8 cellular contexts compared by ENCODE assay signal in the genomic region with DNA sequence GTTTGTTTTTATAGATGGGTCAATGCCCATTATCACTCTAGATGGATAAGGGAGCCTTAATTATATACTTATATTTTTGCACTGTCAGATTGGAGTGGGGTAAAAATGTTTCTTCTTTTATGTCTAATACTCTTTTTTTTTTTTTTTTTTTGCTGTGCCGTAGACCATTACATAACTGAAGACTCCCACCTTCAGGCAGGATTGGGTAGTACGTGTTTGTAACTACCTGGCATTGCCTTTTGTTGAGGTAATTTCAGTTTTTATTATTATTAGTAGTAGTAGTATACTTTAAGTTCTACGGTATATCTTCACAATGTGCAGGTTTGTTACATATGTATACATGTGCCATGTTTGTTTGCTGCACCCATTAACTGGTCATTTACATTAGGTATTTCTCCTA.
DNase-seq lines count a peak whose midpoint lies in the region; ATAC-seq, FAIRE-seq and TF ChIP-seq lines count a peak whose summit lies in the region.
"Not testable (repeated sequence)": the region's sequence is repeated elsewhere in the genome, so short reads cannot be mapped to it uniquely, and the experiment has no call there.

No MANE protein-coding gene starts in this region.

- not testable (repeated sequence) for H3K27me3 ChIP-seq in PC-3 (ENCODE audit: low read length); bronchial epithelial cell (ENCODE audit: control insufficient read depth, insufficient read depth, low read length); neutrophil

- not testable (repeated sequence) for H3K4me1 Mint-ChIP-seq in activated CD4-positive, alpha-beta T cell treated with anti-CD3 and anti-CD28 coated beads, Interleukin-2, amount 10 ng/mL, durations not matched to agents 7 days and 5 days

- H3K27me3 Mint-ChIP-seq in activated CD4-positive, alpha-beta T cell treated with anti-CD3 and anti-CD28 coated beads, Interleukin-2, amount 10 ng/mL, durations not matched to agents 7 days and 5 days = not testable (repeated sequence)

- H3K79me2 ChIP-seq in PC-3 (ENCODE audit: low read length) = not testable (repeated sequence)

- DNase-seq in A172 (ENCODE audit: low spot score) = peak; percentile 13
- peak; percentile 18 for DNase-seq in EH (ENCODE audit: low read depth)
- DNase-seq in HT-29 (ENCODE audit: low spot score) = peak; percentile 44
- DNase-seq in PC-3 = peak; percentile 28
- peak; percentile 67 for DNase-seq in activated CD4-positive, alpha-beta T cell treated with anti-CD3 and anti-CD28 coated beads, Interleukin-2, amount 10 ng/mL, durations not matched to agents 7 days and 5 days
- peak; percentile 13 for DNase-seq in bronchial epithelial cell (ENCODE audit: low read depth)
- not testable (repeated sequence) for DNase-seq in fibroblast of villous mesenchyme (ENCODE audit: low read depth)

- H4K20me1 ChIP-seq in PC-3 (ENCODE audit: low read length) = not testable (repeated sequence)

- H3K9ac ChIP-seq in PC-3 (ENCODE audit: low read length) = not testable (repeated sequence)

- H3K4me3 Mint-ChIP-seq in activated CD4-positive, alpha-beta T cell treated with anti-CD3 and anti-CD28 coated beads, Interleukin-2, amount 10 ng/mL, durations not matched to agents 7 days and 5 days = not testable (repeated sequence)

- H3K36me3 Mint-ChIP-seq in activated CD4-positive, alpha-beta T cell treated with anti-CD3 and anti-CD28 coated beads, Interleukin-2, amount 10 ng/mL, durations not matched to agents 7 days and 5 days (ENCODE audit: low read depth) = peaks cover 26% of the 10 kb centered on the region

- not testable (repeated sequence) for H3K4me1 ChIP-seq in PC-3 (ENCODE audit: insufficient read depth, low read length); neutrophil (ENCODE audit: control insufficient read depth in 1 of 2, insufficient read depth in 1 of 2, low read depth in 1 of 2, low read length in 1 of 2)

- H3K9me3 ChIP-seq in PC-3 (ENCODE audit: low read length); neutrophil: not testable (repeated sequence)

- H3K36me3 ChIP-seq in PC-3 (ENCODE audit: low read depth, low read length); bronchial epithelial cell (ENCODE audit: control insufficient read depth, insufficient read depth, low read length): not testable (repeated sequence)
- peaks cover 35% of the 10 kb centered on the region for H3K36me3 ChIP-seq in neutrophil

- not testable (repeated sequence) for H3K4me2 ChIP-seq in PC-3 (ENCODE audit: low read length)

- not testable (repeated sequence) for H2AFZ ChIP-seq in PC-3 (ENCODE audit: low read length)

- not testable (repeated sequence) for H3F3A ChIP-seq in PC-3 (ENCODE audit: low read length, unreplicated experiment)

- intact Hi-C loops in PC-3 (cut with micrococcal nuclease) = not testable (repeated sequence)

- not testable (repeated sequence) for BruUV-seq in PC-3 (replicated peaks; lab: Mats Ljungman, UMichigan)

- not testable (repeated sequence) for TF ChIP-seq CTCF in PC-3 (conservative IDR thresholded peaks at IDR 0.05; ENCODE audit: low read depth, low read length); bronchial epithelial cell (IDR thresholded peaks at IDR 0.05; ENCODE audit: insufficient read depth, low read length, severe bottlenecking)
- TF ChIP-seq CTCF in fibroblast of villous mesenchyme (IDR thresholded peaks at IDR 0.05; ENCODE audit: insufficient read depth, low read depth, low read length) = peak; percentile 20
- TF ChIP-seq CTCF in neutrophil (IDR thresholded peaks at IDR 0.05) = peak; percentile 28

- POLR2A ChIA-PET in PC-3 (lab: Charles Lee; ENCODE audit: unreplicated experiment); activated CD4-positive, alpha-beta T cell treated with anti-CD3 and anti-CD28 coated beads, Interleukin-2, amount 10 ng/mL, durations not matched to agents 7 days and 5 days (lab: Charles Lee): not testable (repeated sequence)

- H3K27ac Mint-ChIP-seq in activated CD4-positive, alpha-beta T cell treated with anti-CD3 and anti-CD28 coated beads, Interleukin-2, amount 10 ng/mL, durations not matched to agents 7 days and 5 days = peak overlapping the region; percentile 47

- not testable (repeated sequence) for H3K4me3 ChIP-seq in PC-3 (ENCODE audit: low read length); bronchial epithelial cell (ENCODE audit: low read depth, low read length); fibroblast of villous mesenchyme (ENCODE audit: low read depth, low read length); neutrophil (ENCODE audit: low read depth in 1 of 2, low read length in 1 of 2)

- ATAC-seq in PC-3 = not testable (repeated sequence)

- FAIRE-seq in bronchial epithelial cell (lab: Jason Lieb, UNC) = not testable (repeated sequence)

- CTCF ChIA-PET in PC-3 (lab: Charles Lee); activated CD4-positive, alpha-beta T cell treated with anti-CD3 and anti-CD28 coated beads, Interleukin-2, amount 10 ng/mL, durations not matched to agents 7 days and 5 days (lab: Charles Lee): not testable (repeated sequence)

- not testable (repeated sequence) for H3K9me3 Mint-ChIP-seq in activated CD4-positive, alpha-beta T cell treated with anti-CD3 and anti-CD28 coated beads, Interleukin-2, amount 10 ng/mL, durations not matched to agents 7 days and 5 days

- not testable (repeated sequence) for H3K27ac ChIP-seq in PC-3 (ENCODE audit: low read length); neutrophil

- H3K9me2 ChIP-seq in PC-3 (replicated peaks; ENCODE audit: low read length) = not testable (repeated sequence)
